Comparison of ENCODE assay signal across 11 cellular contexts in the genomic region with DNA sequence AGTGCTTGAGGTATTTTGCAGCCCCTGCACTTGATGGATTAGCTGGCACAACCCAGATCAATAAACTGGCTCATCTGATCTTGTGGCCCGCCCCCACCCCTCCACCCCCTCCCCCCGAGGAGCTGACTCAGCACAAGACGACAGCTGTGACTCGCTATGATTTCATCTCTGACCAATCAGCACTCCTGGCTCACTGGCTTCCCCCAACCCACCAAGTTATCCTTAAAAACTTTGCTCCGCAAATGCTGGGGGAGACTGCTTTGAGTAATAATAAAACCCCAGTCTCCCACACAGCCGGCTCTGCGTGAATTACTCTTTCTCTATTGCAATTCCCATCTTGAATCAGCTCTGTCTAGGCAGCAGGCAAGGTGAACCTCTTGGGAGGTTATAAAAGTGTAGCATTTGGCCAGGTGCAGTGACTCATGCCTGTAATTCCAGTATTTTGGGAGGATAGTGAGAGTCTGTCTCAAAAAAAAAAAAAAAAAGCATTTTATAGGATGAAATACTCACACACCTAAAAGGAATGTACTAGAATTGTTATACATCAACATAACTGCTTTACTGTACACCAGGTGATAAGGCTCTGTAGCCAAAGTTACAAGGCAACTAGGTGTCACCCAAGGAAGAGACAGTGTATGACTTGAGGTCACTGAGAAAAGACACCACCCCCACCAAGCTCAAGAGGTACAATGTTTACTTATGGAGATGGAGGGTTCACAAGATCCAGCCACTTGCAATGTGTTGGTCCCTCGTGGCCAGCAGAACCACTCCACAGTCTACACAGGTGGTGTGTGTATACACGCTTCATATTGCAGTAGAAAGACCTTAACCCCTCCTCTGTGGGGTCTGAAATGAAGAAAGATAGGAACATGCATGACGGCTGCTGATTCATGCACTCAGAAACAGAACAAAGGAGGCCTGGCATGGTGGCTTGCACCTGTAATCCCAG. TPM values are rescaled to one million over a fixed set of nuclear protein-coding genes. Genes with fewer than 3 reads are reported as not detected.
DNase-seq lines count a peak whose midpoint lies in the region; ATAC-seq and TF ChIP-seq lines count a peak whose summit lies in the region.
"Had no signal": no experiment of that assay in that cellular context is flagged by ENCODE, and none has a peak within 500 bp of the region (broad histone marks: within the 10 kb centered on the region; RNA-seq: fewer than 3 reads in every experiment).

No MANE protein-coding gene starts in this region.

- no peak for DNase-seq in activated naive CD8-positive, alpha-beta T cell treated with anti-CD3 and anti-CD28 coated beads, Interleukin-2, amount 50 U/mL, for 24 hours
- DNase-seq in activated naive CD8-positive, alpha-beta T cell treated with anti-CD3 and anti-CD28 coated beads for 36 hours: no peak
- DNase-seq in adrenal gland: peak in 5 of 7 donors; percentile 22 to 42 (median 24)
- peak; percentile 37 for DNase-seq in kidney glomerular epithelial cell (lab: John Stamatoyannopoulos, UW)
- no peak for DNase-seq in stimulated activated effector memory CD8-positive, alpha-beta T cell treated with anti-CD3 and anti-CD28 coated beads, Interleukin-12 subunit alpha, Interleukin-12 subunit beta, amount 100 ng/mL, for 72 hours (ENCODE audit: low spot score in 2 of 2)
- no peak for DNase-seq in NCI-H1436 treated with DMSO at 0.1 percent for 48 hours (lab: John Stamatoyannopoulos, UW)
- DNase-seq in effector memory CD8-positive, alpha-beta T cell: no peak
- no peak for DNase-seq in LoVo (ENCODE audit: low spot score)
- DNase-seq: CD4-positive, CD25-positive, alpha-beta regulatory T cell; MM.1S; retina had no signal

- no peaks in the 10 kb centered on the region for H3K9me3 Mint-ChIP-seq in activated naive CD8-positive, alpha-beta T cell treated with anti-CD3 and anti-CD28 coated beads, Interleukin-2, amount 50 U/mL, for 24 hours
- no peaks in the 10 kb centered on the region for H3K9me3 Mint-ChIP-seq in activated naive CD8-positive, alpha-beta T cell treated with anti-CD3 and anti-CD28 coated beads for 36 hours
- no peaks in the 10 kb centered on the region for H3K9me3 Mint-ChIP-seq in stimulated activated effector memory CD8-positive, alpha-beta T cell treated with anti-CD3 and anti-CD28 coated beads, Interleukin-12 subunit alpha, Interleukin-12 subunit beta, amount 100 ng/mL, for 72 hours
- H3K9me3 Mint-ChIP-seq in effector memory CD8-positive, alpha-beta T cell: no peaks in the 10 kb centered on the region
- H3K9me3 Mint-ChIP-seq: CD4-positive, CD25-positive, alpha-beta regulatory T cell had no signal

- intact Hi-C loops in adrenal gland (cut with DNase I): no loop called here

- H3K4me1 Mint-ChIP-seq in activated naive CD8-positive, alpha-beta T cell treated with anti-CD3 and anti-CD28 coated beads, Interleukin-2, amount 50 U/mL, for 24 hours: peaks cover 26% of the 10 kb centered on the region
- H3K4me1 Mint-ChIP-seq in activated naive CD8-positive, alpha-beta T cell treated with anti-CD3 and anti-CD28 coated beads for 36 hours: peaks cover 23% of the 10 kb centered on the region
- H3K4me1 Mint-ChIP-seq in stimulated activated effector memory CD8-positive, alpha-beta T cell treated with anti-CD3 and anti-CD28 coated beads, Interleukin-12 subunit alpha, Interleukin-12 subunit beta, amount 100 ng/mL, for 72 hours: peaks cover 34% of the 10 kb centered on the region
- H3K4me1 Mint-ChIP-seq in effector memory CD8-positive, alpha-beta T cell (ENCODE audit: low read depth in 2 of 2): peaks cover 13 to 17% of the 10 kb centered on the region in 2 donors

- H3K27me3 ChIP-seq in adrenal gland: no peaks in the 10 kb centered on the region

- H3K4me3 ChIP-seq in adrenal gland: no peak overlapping the region

- peaks cover 22% of the 10 kb centered on the region for H3K36me3 Mint-ChIP-seq in activated naive CD8-positive, alpha-beta T cell treated with anti-CD3 and anti-CD28 coated beads, Interleukin-2, amount 50 U/mL, for 24 hours (ENCODE audit: low read depth)
- H3K36me3 Mint-ChIP-seq in activated naive CD8-positive, alpha-beta T cell treated with anti-CD3 and anti-CD28 coated beads for 36 hours: peaks cover 17% of the 10 kb centered on the region
- H3K36me3 Mint-ChIP-seq in stimulated activated effector memory CD8-positive, alpha-beta T cell treated with anti-CD3 and anti-CD28 coated beads, Interleukin-12 subunit alpha, Interleukin-12 subunit beta, amount 100 ng/mL, for 72 hours: peaks cover 35% of the 10 kb centered on the region
- H3K36me3 Mint-ChIP-seq in effector memory CD8-positive, alpha-beta T cell (ENCODE audit: insufficient read depth): peaks cover 28% of the 10 kb centered on the region

- peaks cover 0 to 5% of the 10 kb centered on the region in 2 donors for H3K4me1 ChIP-seq in adrenal gland (replicated peaks in 1 of 2)

- no peak for ATAC-seq in activated naive CD8-positive, alpha-beta T cell treated with anti-CD3 and anti-CD28 coated beads, Interleukin-2, amount 50 U/mL, for 24 hours
- peak; percentile 40 for ATAC-seq in stimulated activated effector memory CD8-positive, alpha-beta T cell treated with anti-CD3 and anti-CD28 coated beads, Interleukin-12 subunit alpha, Interleukin-12 subunit beta, amount 100 ng/mL, for 72 hours
- ATAC-seq in effector memory CD8-positive, alpha-beta T cell (replicated peaks): no peak

- WGBS in adrenal gland, 4 donors: 61 to 74% (median 68%) methylated on average over 9 to 10 of the region's 10 CpGs

- TF ChIP-seq POLR2A in adrenal gland (IDR thresholded peaks at IDR 0.05): no peak

- peaks cover 0 to 3% of the 10 kb centered on the region in 2 donors for H3K36me3 ChIP-seq in adrenal gland (replicated peaks in 1 of 2)

- no peaks in the 10 kb centered on the region for H3K27me3 Mint-ChIP-seq in activated naive CD8-positive, alpha-beta T cell treated with anti-CD3 and anti-CD28 coated beads, Interleukin-2, amount 50 U/mL, for 24 hours
- H3K27me3 Mint-ChIP-seq in activated naive CD8-positive, alpha-beta T cell treated with anti-CD3 and anti-CD28 coated beads for 36 hours: no peaks in the 10 kb centered on the region
- no peaks in the 10 kb centered on the region for H3K27me3 Mint-ChIP-seq in effector memory CD8-positive, alpha-beta T cell
- H3K27me3 Mint-ChIP-seq: CD4-positive, CD25-positive, alpha-beta regulatory T cell had no signal

- H3K27ac ChIP-seq in adrenal gland: no peak overlapping the region

- H3K27ac Mint-ChIP-seq in activated naive CD8-positive, alpha-beta T cell treated with anti-CD3 and anti-CD28 coated beads, Interleukin-2, amount 50 U/mL, for 24 hours: peak overlapping the region; percentile 14
- no peak overlapping the region for H3K27ac Mint-ChIP-seq in activated naive CD8-positive, alpha-beta T cell treated with anti-CD3 and anti-CD28 coated beads for 36 hours
- H3K27ac Mint-ChIP-seq in stimulated activated effector memory CD8-positive, alpha-beta T cell treated with anti-CD3 and anti-CD28 coated beads, Interleukin-12 subunit alpha, Interleukin-12 subunit beta, amount 100 ng/mL, for 72 hours: peak overlapping the region; percentile 73
- no peak overlapping the region for H3K27ac Mint-ChIP-seq in effector memory CD8-positive, alpha-beta T cell

- H3K4me3 Mint-ChIP-seq in activated naive CD8-positive, alpha-beta T cell treated with anti-CD3 and anti-CD28 coated beads, Interleukin-2, amount 50 U/mL, for 24 hours: no peak overlapping the region
- no peak overlapping the region for H3K4me3 Mint-ChIP-seq in activated naive CD8-positive, alpha-beta T cell treated with anti-CD3 and anti-CD28 coated beads for 36 hours
- H3K4me3 Mint-ChIP-seq in stimulated activated effector memory CD8-positive, alpha-beta T cell treated with anti-CD3 and anti-CD28 coated beads, Interleukin-12 subunit alpha, Interleukin-12 subunit beta, amount 100 ng/mL, for 72 hours: no peak overlapping the region
- no peak overlapping the region for H3K4me3 Mint-ChIP-seq in effector memory CD8-positive, alpha-beta T cell
- H3K4me3 Mint-ChIP-seq: CD4-positive, CD25-positive, alpha-beta regulatory T cell had no signal

- no peak for TF ChIP-seq CTCF in adrenal gland (IDR thresholded peaks at IDR 0.05)

- H3K9me3 ChIP-seq in adrenal gland (replicated peaks in 1 of 3): no peaks in the 10 kb centered on the region

RNA-seq across cellular contexts. Expression of a gene that starts 8.6 kb away (rescaled TPM):
- total RNA-seq in activated naive CD8-positive, alpha-beta T cell treated with anti-CD3 and anti-CD28 coated beads for 36 hours: 10 to 100 TPM; 12.2 to 13.4 TPM
- total RNA-seq in adrenal gland: 10 to 100 TPM in 4 of 8 donors, 1 to 10 TPM in 4; 5.8 to 21.1 (median 11.6) TPM
- 1 to 10 TPM; 2.6 to 6.1 (median 4.7) TPM for polyA plus RNA-seq in adrenal gland

Comparison
In these comparisons a context has a peak if more than half of its experiments do, and no peak if none do; other contexts are left out.
1. H3K27ac Mint-ChIP-seq: peak in activated naive CD8-positive, alpha-beta T cell treated with anti-CD3 and anti-CD28 coated beads, Interleukin-2, amount 50 U/mL, for 24 hours (single experiment) and stimulated activated effector memory CD8-positive, alpha-beta T cell treated with anti-CD3 and anti-CD28 coated beads, Interleukin-12 subunit alpha, Interleukin-12 subunit beta, amount 100 ng/mL, for 72 hours (single experiment); none in activated naive CD8-positive, alpha-beta T cell treated with anti-CD3 and anti-CD28 coated beads for 36 hours (single experiment) and effector memory CD8-positive, alpha-beta T cell (0 of 2).
2. DNase-seq: peak in adrenal gland (5 of 7) and kidney glomerular epithelial cell (single experiment); none in activated naive CD8-positive, alpha-beta T cell treated with anti-CD3 and anti-CD28 coated beads, Interleukin-2, amount 50 U/mL, for 24 hours (single experiment), activated naive CD8-positive, alpha-beta T cell treated with anti-CD3 and anti-CD28 coated beads for 36 hours (single experiment), stimulated activated effector memory CD8-positive, alpha-beta T cell treated with anti-CD3 and anti-CD28 coated beads, Interleukin-12 subunit alpha, Interleukin-12 subunit beta, amount 100 ng/mL, for 72 hours (0 of 2), NCI-H1436 treated with DMSO at 0.1 percent for 48 hours (single experiment), effector memory CD8-positive, alpha-beta T cell (0 of 3) and LoVo (single experiment).